Comparison of ENCODE assay signal across 11 cellular contexts in genomic region chr18:34647251-34647650, GRCh38.
DNase-seq lines count a peak whose midpoint lies in the region; ATAC-seq and TF ChIP-seq lines count a peak whose summit lies in the region.
"Had no signal": no experiment of that assay in that cellular context is flagged by ENCODE, and none has a peak within 500 bp of the region (broad histone marks: within the 10 kb centered on the region; RNA-seq: fewer than 3 reads in every experiment).

No MANE protein-coding gene starts in this region.

- WGBS in heart right ventricle, 2 donors: 83% methylated on average over 4 of the region's 4 CpGs

- peak; percentile 94 for ATAC-seq in GM18499 (IDR thresholded peaks at IDR 0.05; ENCODE audit: insufficient read depth, unreplicated experiment)
- ATAC-seq in GM21619 (IDR thresholded peaks at IDR 0.05; ENCODE audit: unreplicated experiment): peak; percentile 78
- ATAC-seq in heart right ventricle: no peak
- ATAC-seq in GM19467 (IDR thresholded peaks at IDR 0.05; ENCODE audit: unreplicated experiment): no peak
- ATAC-seq: Right ventricle myocardium inferior; stimulated activated naive B cell treated with anti-CD40 and anti-IgM and Interleukin-4, amounts not matched to agents 10 μg/mL and 1 μg/mL and 100 μg/mL, for 72 hours had no signal

- H3K27ac ChIP-seq in heart right ventricle: no peak overlapping the region

- H3K4me1 ChIP-seq in heart right ventricle: peaks cover 0 to 50% (median 26%) of the 10 kb centered on the region in 9 donors

- no peaks in the 10 kb centered on the region for H3K9me3 ChIP-seq in heart right ventricle

- no peak for TF ChIP-seq CTCF in heart right ventricle (IDR thresholded peaks at IDR 0.05)

- H3K27me3 ChIP-seq in heart right ventricle: no peaks in the 10 kb centered on the region

- H3K36me3 ChIP-seq in heart right ventricle: no peaks in the 10 kb centered on the region

- intact Hi-C loops in heart right ventricle (cut with DNase I): loop anchor here in 3 of 10 donors (5.0 to 10.0 kb wide), 3 partner anchors 152 to 295 kb away; no protein-coding TSS in a partner anchor

- DNase-seq in HT-29 (ENCODE audit: low spot score) (peak; percentile 59), amniotic epithelial cell (ENCODE audit: low read depth) (peak; percentile 14), NCI-H774 (lab: John Stamatoyannopoulos, UW) (no peak), heart right ventricle (no peak)
- DNase-seq in activated CD4-positive, alpha-beta T cell treated with anti-CD3 and anti-CD28 coated beads for 1 hour: no peak
- DNase-seq: Calu3; stimulated activated naive B cell treated with anti-CD40 and anti-IgM and Interleukin-4, amounts not matched to agents 10 μg/mL and 1 μg/mL and 100 μg/mL, for 72 hours had no signal

- H3K4me3 ChIP-seq in heart right ventricle: no peak overlapping the region

Comparison
In these comparisons a context has a peak if more than half of its experiments do, and no peak if none do; other contexts are left out.
1. ATAC-seq: peak in GM18499 (single experiment) and GM21619 (single experiment); none in heart right ventricle (0 of 8) and GM19467 (single experiment).
2. DNase-seq: peak in HT-29 (single experiment) and amniotic epithelial cell (single experiment); none in NCI-H774 (single experiment), activated CD4-positive, alpha-beta T cell treated with anti-CD3 and anti-CD28 coated beads for 1 hour (single experiment) and heart right ventricle (0 of 2).